ENCODE assay signal across 8 cellular contexts in genomic region chr17:51371732-51372151, GRCh38.
DNase-seq lines count a peak whose midpoint lies in the region; ATAC-seq and TF ChIP-seq lines count a peak whose summit lies in the region.

No MANE protein-coding gene starts in this region.

- H3K4me1 ChIP-seq in parathyroid adenoma = peaks cover 40% of the 10 kb centered on the region

- H3K36me3 ChIP-seq in parathyroid adenoma (ENCODE audit: control insufficient read depth, insufficient read depth, low read length) = no peaks in the 10 kb centered on the region

- peak overlapping the region; percentile 34 for H3K4me3 Mint-ChIP-seq in Calu3 (ENCODE audit: low read depth, unreplicated experiment)
- no peak overlapping the region for H3K4me3 Mint-ChIP-seq in activated T-helper 1 cell treated with anti-CD3 and anti-CD28 coated beads, Interleukin-12 subunit alpha, Interleukin-12 subunit beta, Interleukin-2, Interleukin-4 antibody, amounts not matched to agents 30 ng/mL and 10 ng/mL and 1 ng/mL, durations not matched to agents 14 hours and 24 hours and 36 hours

- intact Hi-C loops in Calu3 (cut with micrococcal nuclease; ENCODE audit: unreplicated experiment) = loop anchor here (1.0 to 10.0 kb wide), 2 partner anchors 165 to 393 kb away; no protein-coding TSS in a partner anchor
- intact Hi-C loops in activated T-helper 1 cell treated with anti-CD3 and anti-CD28 coated beads, Interleukin-12 subunit alpha, Interleukin-12 subunit beta, Interleukin-2, Interleukin-4 antibody, amounts not matched to agents 30 ng/mL and 10 ng/mL and 1 ng/mL, durations not matched to agents 14 hours and 24 hours and 36 hours (cut with micrococcal nuclease) = loop anchor here (1.0 to 5.0 kb wide), 3 partner anchors 91 to 736 kb away; no protein-coding TSS in a partner anchor

- ATAC-seq in HG02885 (IDR thresholded peaks at IDR 0.05; ENCODE audit: poor library complexity, unreplicated experiment) (peak; percentile 76), HG03469 (IDR thresholded peaks at IDR 0.05; ENCODE audit: unreplicated experiment) (no peak), HG03439 (IDR thresholded peaks at IDR 0.05; ENCODE audit: unreplicated experiment) (no peak)

- H3K36me3 Mint-ChIP-seq in Calu3 (ENCODE audit: insufficient read depth, unreplicated experiment) = peaks cover 6% of the 10 kb centered on the region
- H3K36me3 Mint-ChIP-seq in activated T-helper 1 cell treated with anti-CD3 and anti-CD28 coated beads, Interleukin-12 subunit alpha, Interleukin-12 subunit beta, Interleukin-2, Interleukin-4 antibody, amounts not matched to agents 30 ng/mL and 10 ng/mL and 1 ng/mL, durations not matched to agents 14 hours and 24 hours and 36 hours (ENCODE audit: low read depth) = no peaks in the 10 kb centered on the region

- peaks cover 9% of the 10 kb centered on the region for H3K4me1 Mint-ChIP-seq in Calu3 (ENCODE audit: low read depth, unreplicated experiment)
- H3K4me1 Mint-ChIP-seq in activated T-helper 1 cell treated with anti-CD3 and anti-CD28 coated beads, Interleukin-12 subunit alpha, Interleukin-12 subunit beta, Interleukin-2, Interleukin-4 antibody, amounts not matched to agents 30 ng/mL and 10 ng/mL and 1 ng/mL, durations not matched to agents 14 hours and 24 hours and 36 hours (ENCODE audit: low read depth) = peaks cover 8% of the 10 kb centered on the region

- CTCF ChIA-PET in Calu3 (lab: Charles Lee) = interaction anchor here (0.6 to 1.6 kb wide), 11 partner anchors 9 to 799 kb away, joined by 3 to 14 read pairs (median 4); no protein-coding TSS in a partner anchor

- H3K4me2 ChIP-seq in parathyroid adenoma (ENCODE audit: low read length) = no peak overlapping the region

- H3K9me3 ChIP-seq in parathyroid adenoma (ENCODE audit: control insufficient read depth, low read length) = no peaks in the 10 kb centered on the region

- no peak overlapping the region for H3K4me3 ChIP-seq in parathyroid adenoma (ENCODE audit: low read depth, low read length)

- no TSS peak for BruUV-seq in Calu3 (replicated peaks; lab: Mats Ljungman, UMichigan)

- no peaks in the 10 kb centered on the region for H3K9me3 Mint-ChIP-seq in Calu3 (ENCODE audit: low read depth, unreplicated experiment)
- peaks cover 4% of the 10 kb centered on the region for H3K9me3 Mint-ChIP-seq in activated T-helper 1 cell treated with anti-CD3 and anti-CD28 coated beads, Interleukin-12 subunit alpha, Interleukin-12 subunit beta, Interleukin-2, Interleukin-4 antibody, amounts not matched to agents 30 ng/mL and 10 ng/mL and 1 ng/mL, durations not matched to agents 14 hours and 24 hours and 36 hours

- no peaks in the 10 kb centered on the region for H3K79me2 ChIP-seq in parathyroid adenoma

- H3K27ac ChIP-seq in parathyroid adenoma = peak overlapping the region; percentile 93

- H3K27ac Mint-ChIP-seq in Calu3 (ENCODE audit: unreplicated experiment) = peak overlapping the region; percentile 69
- no peak overlapping the region for H3K27ac Mint-ChIP-seq in activated T-helper 1 cell treated with anti-CD3 and anti-CD28 coated beads, Interleukin-12 subunit alpha, Interleukin-12 subunit beta, Interleukin-2, Interleukin-4 antibody, amounts not matched to agents 30 ng/mL and 10 ng/mL and 1 ng/mL, durations not matched to agents 14 hours and 24 hours and 36 hours

- DNase-seq in Calu3 (peak; percentile 70), NCI-H748 treated with DMSO at 0.1 percent for 48 hours (lab: John Stamatoyannopoulos, UW) (peak; percentile 67), foreskin melanocyte (peak; percentile 97)
- peak; percentile 16 for DNase-seq in activated T-helper 1 cell treated with anti-CD3 and anti-CD28 coated beads, Interleukin-12 subunit alpha, Interleukin-12 subunit beta, Interleukin-2, Interleukin-4 antibody, amounts not matched to agents 30 ng/mL and 10 ng/mL and 1 ng/mL, durations not matched to agents 14 hours and 24 hours and 36 hours (ENCODE audit: low spot score)

- no peak overlapping the region for H3K9ac ChIP-seq in parathyroid adenoma

- H3K27me3 Mint-ChIP-seq in Calu3 (ENCODE audit: unreplicated experiment) = peaks cover 76% of the 10 kb centered on the region
- peaks cover 1% of the 10 kb centered on the region for H3K27me3 Mint-ChIP-seq in activated T-helper 1 cell treated with anti-CD3 and anti-CD28 coated beads, Interleukin-12 subunit alpha, Interleukin-12 subunit beta, Interleukin-2, Interleukin-4 antibody, amounts not matched to agents 30 ng/mL and 10 ng/mL and 1 ng/mL, durations not matched to agents 14 hours and 24 hours and 36 hours (ENCODE audit: insufficient read depth)

- H3K27me3 ChIP-seq in parathyroid adenoma (ENCODE audit: control insufficient read depth, insufficient read depth, low read length) = no peaks in the 10 kb centered on the region

- H2AFZ ChIP-seq in parathyroid adenoma = peak overlapping the region; percentile 59

- TF ChIP-seq CTCF in Calu3 (IDR thresholded peaks at IDR 0.05; ENCODE audit: unreplicated experiment) (peak; percentile 82), parathyroid adenoma (IDR thresholded peaks at IDR 0.05) (peak; percentile 86)

Comparison
In these comparisons a context has a peak if more than half of its experiments do, and no peak if none do; other contexts are left out.
1. DNase-seq: peak in every context shown above with its lines; median percentile 97 in foreskin melanocyte; 70 in Calu3; 67 in NCI-H748 treated with DMSO at 0.1 percent for 48 hours; 16 in activated T-helper 1 cell treated with anti-CD3 and anti-CD28 coated beads, Interleukin-12 subunit alpha, Interleukin-12 subunit beta, Interleukin-2, Interleukin-4 antibody, amounts not matched to agents 30 ng/mL and 10 ng/mL and 1 ng/mL, durations not matched to agents 14 hours and 24 hours and 36 hours.